Comparison of ENCODE assay signal across 22 cellular contexts in the genomic region with DNA sequence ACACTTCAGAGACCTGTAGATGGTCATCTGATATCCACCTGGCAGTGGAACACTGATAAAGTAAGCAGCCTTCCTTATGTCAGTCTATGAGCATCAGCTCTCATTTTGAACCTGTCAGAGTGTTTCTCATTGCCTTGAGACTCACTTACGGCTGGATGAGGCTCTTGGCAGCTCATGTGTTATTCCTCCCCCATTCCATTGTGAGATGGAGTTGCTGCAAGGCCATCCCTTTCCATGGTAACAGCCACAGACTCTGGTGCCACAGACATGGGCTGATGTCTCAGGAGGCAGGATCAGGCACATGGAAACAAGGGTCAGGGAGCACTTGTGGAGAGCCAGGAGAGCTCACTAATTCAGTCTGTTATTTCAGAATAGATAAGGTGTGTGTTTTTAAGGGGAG. TPM values are rescaled to one million over a fixed set of nuclear protein-coding genes. Genes with fewer than 3 reads are reported as not detected.
DNase-seq lines count a peak whose midpoint lies in the region; FAIRE-seq and TF ChIP-seq lines count a peak whose summit lies in the region.
"Had no signal": no experiment of that assay in that cellular context is flagged by ENCODE, and none has a peak within 500 bp of the region (broad histone marks: within the 10 kb centered on the region; RNA-seq: fewer than 3 reads in every experiment).

No MANE protein-coding gene starts in this region.

- no peak for FAIRE-seq in small intestine (lab: Jason Lieb, UNC)
- FAIRE-seq: A549, GM12878 had no signal

- DNase-seq in Ammon's horn (ENCODE audit: low spot score) (peak; percentile 60), GM13976 (ENCODE audit: low spot score) (no peak), cerebellum (ENCODE audit: low spot score) (peak; percentile 20), small intestine (no peak), NCI-H2227 (lab: John Stamatoyannopoulos, UW; ENCODE audit: unreplicated experiment) (no peak)
- DNase-seq in effector CD4-positive, alpha-beta T cell = no peak
- DNase-seq: CD4-positive, alpha-beta T cell; COR-L47; DMS 273 treated with DMSO at 0.1 percent for 48 hours; DMS79 treated with DMSO at 0.1 percent for 48 hours; GOT3; NCI-H1417; NCI-H1694 treated with DMSO at 0.1 percent for 48 hours; NCI-H345; NCI-H524; NCI-H774; NK-92 treated with Interleukin-12 subunit alpha and Interleukin-12 subunit beta, amount 100 ng/mL, for 24 hours; SJCRH30 had no signal

- H3K27ac ChIP-seq in neural cell (ENCODE audit: low read length) (peak overlapping the region; percentile 59), small intestine (ENCODE audit: low read depth in 1 of 2, low read length in 1 of 2) (no peak overlapping the region)
- H3K27ac ChIP-seq: A549, BLaER1, SJCRH30 had no signal

- H3K4me3 ChIP-seq in neural cell (ENCODE audit: low read length) (peak overlapping the region; percentile 36), small intestine (ENCODE audit: low read depth in 1 of 2, low read length in 2 of 2) (no peak overlapping the region)
- H3K4me3 ChIP-seq: A549, BLaER1, GM12878, SJCRH30 had no signal

- TF ChIP-seq EP300 in neural cell (conservative IDR thresholded peaks at IDR 0.05; ENCODE audit: poor library complexity, severe bottlenecking) = peak; percentile 75

- in situ Hi-C loops in GM13976 (cut with MboI; ENCODE audit: low sequenced_read_pairs, unreplicated experiment) = no loop called here

- no peaks in the 10 kb centered on the region for H3K9me2 ChIP-seq in neural cell (ENCODE audit: insufficient read depth, low read length)

- no peak overlapping the region for H3K9ac ChIP-seq in neural cell (ENCODE audit: low read length)
- H3K9ac ChIP-seq: BLaER1 had no signal

- no peaks in the 10 kb centered on the region for H3K79me2 ChIP-seq in neural cell (replicated peaks; ENCODE audit: insufficient read depth, low read length)

- no peaks in the 10 kb centered on the region for H3F3A ChIP-seq in neural cell (ENCODE audit: insufficient read depth, low read length, poor library complexity, severe bottlenecking)

- H3K4me2 ChIP-seq in neural cell (ENCODE audit: low read length) = peak overlapping the region; percentile 38
- H3K4me2 ChIP-seq: A549, BLaER1 had no signal

- H3K27me3 ChIP-seq in neural cell (ENCODE audit: insufficient read depth, low read depth, low read length) (no peaks in the 10 kb centered on the region), small intestine (ENCODE audit: control insufficient read depth in 2 of 2, insufficient read depth in 2 of 2, low read length in 2 of 2) (no peaks in the 10 kb centered on the region)
- H3K27me3 ChIP-seq: BLaER1, SJCRH30 had no signal

- H3K4me1 ChIP-seq in small intestine (ENCODE audit: control insufficient read depth in 2 of 2, insufficient read depth in 1 of 2, low read depth in 1 of 2, low read length in 1 of 2) = no peaks in the 10 kb centered on the region
- H3K4me1 ChIP-seq: A549, BLaER1, SJCRH30 had no signal

- TF ChIP-seq RAD21 in neural cell (conservative IDR thresholded peaks at IDR 0.05) = peak; percentile 17

- no peak overlapping the region for H2AFZ ChIP-seq in neural cell (ENCODE audit: low read depth, low read length)

- TF ChIP-seq CTCF in GM13976 (IDR thresholded peaks at IDR 0.05; ENCODE audit: borderline replicate concordance, control extremely low read depth, extremely low read depth, insufficient read depth, missing control alignments) (peak; percentile 11), neural cell (IDR thresholded peaks at IDR 0.05; ENCODE audit: poor library complexity, severe bottlenecking) (no peak)

- no peaks in the 10 kb centered on the region for H3K9me3 ChIP-seq in neural cell (ENCODE audit: low read length)
- H3K9me3 ChIP-seq in small intestine (ENCODE audit: control insufficient read depth, low read depth) = no peaks in the 10 kb centered on the region
- H3K9me3 ChIP-seq: A549, BLaER1, SJCRH30 had no signal

- no peaks in the 10 kb centered on the region for H3K36me3 ChIP-seq in neural cell (ENCODE audit: insufficient read depth, low read length)
- H3K36me3 ChIP-seq in small intestine (ENCODE audit: control insufficient read depth in 2 of 2, insufficient read depth in 2 of 2, low read length in 2 of 2) = no peaks in the 10 kb centered on the region
- H3K36me3 ChIP-seq: BLaER1, SJCRH30 had no signal

- WGBS in small intestine, 3 donors = 65 to 80% (median 67%) methylated on average over 1 of the region's 1 CpG

- H4K20me1 ChIP-seq in neural cell (ENCODE audit: insufficient read depth) = no peaks in the 10 kb centered on the region
- H4K20me1 ChIP-seq: BLaER1 had no signal

TF ChIP-seq in neural cell, 6 proteins besides CTCF, POLR2A, EP300 and RAD21:
- peak; percentile 13 for TF ChIP-seq SMC3 (conservative IDR thresholded peaks at IDR 0.05; ENCODE audit: poor library complexity)
- TF ChIP-seq EZH2 (IDR thresholded peaks at IDR 0.05; ENCODE audit: borderline replicate concordance, insufficient read depth, low read length, poor library complexity, severe bottlenecking) = no peak
- TF ChIP-seq POLR2AphosphoS5 (IDR thresholded peaks at IDR 0.05) = peak; percentile 51
- no peak for TF ChIP-seq TAF1 (IDR thresholded peaks at IDR 0.05; ENCODE audit: low read depth)
- TF ChIP-seq, protein P1, sequence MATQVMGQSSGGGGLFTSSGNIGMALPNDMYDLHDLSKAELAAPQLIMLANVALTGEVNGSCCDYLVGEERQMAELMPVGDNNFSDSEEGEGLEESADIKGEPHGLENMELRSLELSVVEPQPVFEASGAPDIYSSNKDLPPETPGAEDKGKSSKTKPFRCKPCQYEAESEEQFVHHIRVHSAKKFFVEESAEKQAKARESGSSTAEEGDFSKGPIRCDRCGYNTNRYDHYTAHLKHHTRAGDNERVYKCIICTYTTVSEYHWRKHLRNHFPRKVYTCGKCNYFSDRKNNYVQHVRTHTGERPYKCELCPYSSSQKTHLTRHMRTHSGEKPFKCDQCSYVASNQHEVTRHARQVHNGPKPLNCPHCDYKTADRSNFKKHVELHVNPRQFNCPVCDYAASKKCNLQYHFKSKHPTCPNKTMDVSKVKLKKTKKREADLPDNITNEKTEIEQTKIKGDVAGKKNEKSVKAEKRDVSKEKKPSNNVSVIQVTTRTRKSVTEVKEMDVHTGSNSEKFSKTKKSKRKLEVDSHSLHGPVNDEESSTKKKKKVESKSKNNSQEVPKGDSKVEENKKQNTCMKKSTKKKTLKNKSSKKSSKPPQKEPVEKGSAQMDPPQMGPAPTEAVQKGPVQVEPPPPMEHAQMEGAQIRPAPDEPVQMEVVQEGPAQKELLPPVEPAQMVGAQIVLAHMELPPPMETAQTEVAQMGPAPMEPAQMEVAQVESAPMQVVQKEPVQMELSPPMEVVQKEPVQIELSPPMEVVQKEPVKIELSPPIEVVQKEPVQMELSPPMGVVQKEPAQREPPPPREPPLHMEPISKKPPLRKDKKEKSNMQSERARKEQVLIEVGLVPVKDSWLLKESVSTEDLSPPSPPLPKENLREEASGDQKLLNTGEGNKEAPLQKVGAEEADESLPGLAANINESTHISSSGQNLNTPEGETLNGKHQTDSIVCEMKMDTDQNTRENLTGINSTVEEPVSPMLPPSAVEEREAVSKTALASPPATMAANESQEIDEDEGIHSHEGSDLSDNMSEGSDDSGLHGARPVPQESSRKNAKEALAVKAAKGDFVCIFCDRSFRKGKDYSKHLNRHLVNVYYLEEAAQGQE (IDR thresholded peaks at IDR 0.05; ENCODE audit: borderline replicate concordance) = peak; percentile 48
- no peak for TF ChIP-seq MXI1 (conservative IDR thresholded peaks at IDR 0.05; ENCODE audit: poor library complexity, severe bottlenecking)
TF ChIP-seq in neural cell: peak in this region for 3.

RNA-seq across cellular contexts. Expression of a gene that starts 11.9 kb away (rescaled TPM):
- 16.2 TPM for total RNA-seq in cerebellum
- polyA plus RNA-seq in neural cell = 14.9 and 17.0 TPM in 2 replicates
- 25.2 and 26.1 TPM in 2 replicates for polyA minus RNA-seq in neural cell
- 1 to 10 TPM in 1 of 3 donors, not detected in 2; 3.9 TPM for polyA plus RNA-seq in small intestine
- total RNA-seq: GM12878, SJCRH30 had no signal
- polyA plus RNA-seq: A549 had no signal

Comparison
In these comparisons a context has a peak if more than half of its experiments do, and no peak if none do; other contexts are left out.
1. DNase-seq: peak in Ammon's horn (single experiment) and cerebellum (single experiment); none in GM13976 (single experiment), effector CD4-positive, alpha-beta T cell (single experiment), small intestine (single experiment) and NCI-H2227 (single experiment).